In genomic region chr11:100692290-100692689, GRCh38 we compare ENCODE assay signal across 14 cellular contexts. TPM values are rescaled to one million over a fixed set of nuclear protein-coding genes. Genes with fewer than 3 reads are reported as not detected.
A peak's percentile ranks its signal among the peaks of the same experiment; 100 is the strongest.
DNase-seq lines count a peak whose midpoint lies in the region; ATAC-seq, FAIRE-seq and TF ChIP-seq lines count a peak whose summit lies in the region.
"Had no signal": no experiment of that assay in that cellular context is flagged by ENCODE, and none has a peak within 500 bp of the region (broad histone marks: within the 10 kb centered on the region; RNA-seq: fewer than 3 reads in every experiment).

No MANE protein-coding gene starts in this region.

- no peak overlapping the region for H3K4me2 ChIP-seq in K562 (ENCODE audit: insufficient read depth, low read length)

- TF ChIP-seq POLR2A in K562 (conservative IDR thresholded peaks at IDR 0.05) (no peak), suprapubic skin (IDR thresholded peaks at IDR 0.05) (no peak), GM12892 (IDR thresholded peaks at IDR 0.05; ENCODE audit: low read depth, low read length) (no peak)

- TF ChIP-seq CTCF in K562 (IDR thresholded peaks at IDR 0.05 in 2 of 3, conservative IDR thresholded peaks at IDR 0.05 in 1 of 3; ENCODE audit: insufficient read depth in 2 of 3, low read depth in 1 of 3, low read length in 3 of 3) (no peak), suprapubic skin (IDR thresholded peaks at IDR 0.05) (no peak)

- CTCF ChIA-PET in K562 (lab: Yijun Ruan, JAX; ENCODE audit: low intra/inter-chr PET ratio) = no interaction called here

- no peak overlapping the region for H2AFZ ChIP-seq in K562 (ENCODE audit: low read depth, low read length)

- no peak overlapping the region for H3K27ac ChIP-seq in K562 (ENCODE audit: extremely low read depth, low read depth, low read length)
- H3K27ac ChIP-seq in epithelial cell of prostate = peak overlapping the region; percentile 55
- H3K27ac ChIP-seq in suprapubic skin = peak overlapping the region; percentile 65

- no TSS peak for BruUV-seq in K562 (replicated peaks; lab: Mats Ljungman, UMichigan)

- H3K9me3 ChIP-seq in K562 (replicated peaks; ENCODE audit: control insufficient read depth, insufficient read depth, low read depth, low read length) = no peaks in the 10 kb centered on the region
- no peaks in the 10 kb centered on the region for H3K9me3 ChIP-seq in suprapubic skin
- H3K9me3 ChIP-seq: HAP-1 had no signal

- H3K79me2 ChIP-seq in K562 (ENCODE audit: control insufficient read depth, insufficient read depth, low read length) = no peaks in the 10 kb centered on the region; the same call in 2 of the 3 replicates

- TF ChIP-seq RAD21 in K562 (CRISPR knock-in tag; conservative IDR thresholded peaks at IDR 0.05 in 1 of 2, IDR thresholded peaks at IDR 0.05 in 1 of 2) = no peak

- TF ChIP-seq EP300 in K562 (IDR thresholded peaks at IDR 0.05; ENCODE audit: low read length) (no peak), suprapubic skin (IDR thresholded peaks at IDR 0.05) (no peak)

- no peak overlapping the region for H3K9ac ChIP-seq in K562 (ENCODE audit: insufficient read depth in 1 of 2, low read depth in 2 of 2, low read length in 2 of 2)

- no peaks in the 10 kb centered on the region for H3K36me3 ChIP-seq in K562 (ENCODE audit: control insufficient read depth, insufficient read depth, low read length)
- H3K36me3 ChIP-seq in suprapubic skin = no peaks in the 10 kb centered on the region
- H3K36me3 ChIP-seq: HAP-1 had no signal

- DNase-seq in HTR-8/SVneo (ENCODE audit: insufficient read length, low spot score) (no peak), K562 (ENCODE audit: extremely low read depth in 1 of 4, low spot score in 3 of 4) (no peak), epithelial cell of prostate (ENCODE audit: low read depth, low spot score) (no peak), suprapubic skin (ENCODE audit: low spot score in 2 of 2) (no peak), Kasumi-1 (lab: John Stamatoyannopoulos, UW) (no peak), GM12892 (ENCODE audit: insufficient read length) (no peak), mesenteric fat pad (ENCODE audit: low spot score) (no peak)
- DNase-seq: C1 segment of cervical spinal cord; Calu3; CD4-positive, alpha-beta T cell; DMS 273 treated with DMSO at 0.1 percent for 48 hours; GOT3 had no signal

- no peak for ATAC-seq in K562

- no peaks in the 10 kb centered on the region for H3K27me3 ChIP-seq in K562 (ENCODE audit: control insufficient read depth in 2 of 2, insufficient read depth in 2 of 2, low read length in 2 of 2)
- H3K27me3 ChIP-seq in suprapubic skin = no peaks in the 10 kb centered on the region

- no peaks in the 10 kb centered on the region for H3K9me1 ChIP-seq in K562 (ENCODE audit: control insufficient read depth, insufficient read depth, low read length)

- intact Hi-C loops in K562 (cut with micrococcal nuclease) = no loop called here

- no peaks in the 10 kb centered on the region for H4K20me1 ChIP-seq in K562 (replicated peaks; ENCODE audit: control insufficient read depth, insufficient read depth, low read length)

- H3K4me1 ChIP-seq in K562 (replicated peaks in 1 of 2; ENCODE audit: control insufficient read depth in 2 of 2, insufficient read depth in 2 of 2, low read length in 2 of 2) (peaks cover 0 to 3% of the 10 kb centered on the region in 2 experiments; a peak in 1 of 5 replicates), suprapubic skin (peaks cover 40% of the 10 kb centered on the region)

- FAIRE-seq in HTR-8/SVneo (lab: Jason Lieb, UNC) (peak; percentile 62), K562 (lab: Jason Lieb, UNC) (no peak), GM12892 (lab: Jason Lieb, UNC) (no peak)
- FAIRE-seq: A204.1 had no signal

- in situ Hi-C loops in K562 (cut with MboI) = no loop called here

- POLR2A ChIA-PET in K562 (lab: Yijun Ruan, JAX) = interaction anchor here (0.5 to 0.6 kb wide), 3 partner anchors 67 to 1520 kb away, joined by 3 read pairs; no protein-coding TSS in a partner anchor

- no peak overlapping the region for H3K4me3 ChIP-seq in K562
- no peak overlapping the region for H3K4me3 ChIP-seq in suprapubic skin
- H3K4me3 ChIP-seq: HAP-1 had no signal

- WGBS in K562 (ENCODE audit: insufficient coverage, low coverage, missing lambda C conversion rate) = 23% methylated on average over 2 of the region's 2 CpGs
- 30% methylated on average over 2 of the region's 2 CpGs for WGBS in suprapubic skin

TF ChIP-seq in K562, 482 proteins besides CTCF, POLR2A, EP300 and RAD21:
- 0 out of 2 replicates have a peak, but pooled peaks have one; percentile 20 for TF ChIP-seq JUND (IDR thresholded peaks at IDR 0.05; ENCODE audit: borderline replicate concordance, low read depth, low read length)
- no peak for TF ChIP-seq JUND (tag; IDR thresholded peaks at IDR 0.05; ENCODE audit: borderline replicate concordance, low read depth, low read length)
- no peak for TF ChIP-seq KAT2B (IDR thresholded peaks at IDR 0.05; ENCODE audit: low read depth, low read length)
- TF ChIP-seq CEBPG (CRISPR knock-in tag; IDR thresholded peaks at IDR 0.05) = no peak
- TF ChIP-seq CEBPG (tag; conservative IDR thresholded peaks at IDR 0.05 in 1 of 2, IDR thresholded peaks at IDR 0.05 in 1 of 2) = peak in 1 of 2 experiments; percentile 26; a peak in 1 of 4 replicates
- TF ChIP-seq FOSL1 (tag; conservative IDR thresholded peaks at IDR 0.05) = peak; percentile 65

RNA-seq across cellular contexts. Expression of gene ARHGAP42, which starts 5.2 kb away (rescaled TPM):
- 6.6 and 12.8 TPM in 2 replicates for total RNA-seq in K562 (2011; cell fraction: chromatin; rRNA removed; ENCODE audit: low replicate concordance)
- total RNA-seq in K562 (2011; cell fraction: nucleolus; rRNA removed) = 1.2 and 1.6 TPM in 2 replicates
- total RNA-seq in K562 (2011; cell fraction: nucleoplasm; rRNA removed) = 4.5 and 6.3 TPM in 2 replicates
- total RNA-seq in K562 (2014; rRNA removed) = 1.2 and 2.4 TPM in 2 replicates
- 3.8 and 5.2 TPM in 2 replicates for total RNA-seq in K562 (2014; rRNA removed; fragmentation: Illumina TruSeq; extraction: Trizol)
- 3.3 and 3.6 TPM in 2 replicates for total RNA-seq in K562 (2015; rRNA removed; fragmentation: Illumina TruSeq; extraction: Trizol)
- total RNA-seq in K562 (2021) = 2.2 and 2.9 TPM in 2 replicates
- polyA plus RNA-seq in K562 (2011; rRNA removed) = 1.7 and 6.1 TPM in 2 replicates
- 1.1 and 2.1 TPM in 2 replicates for polyA plus RNA-seq in K562 (2011; cell fraction: cytosol; rRNA removed)
- 1.7 and 4.8 TPM in 2 replicates for polyA plus RNA-seq in K562 (2011; cell fraction: nucleus; rRNA removed)
- 1.1 and 1.4 TPM in 2 replicates for polyA plus RNA-seq in K562 (2012)
- polyA plus RNA-seq in K562 (2014; fragmentation: Illumina TruSeq; extraction: Trizol) = 1.9 and 2.6 TPM in 2 replicates
- polyA plus RNA-seq in K562 (2014; fragmentation: Nextera tagmentation; extraction: Ambion mirVana) = 1 to 10 TPM in 1 of 2 experiments, under 1 TPM in 1; 0.95 to 1.2 TPM
- polyA plus RNA-seq in K562 (2014; rRNA removed) = 1.4 and 1.6 TPM in 2 replicates
- polyA minus RNA-seq in K562 (2011; rRNA and poly(A)+ RNA removed) = 4.2 and 13.5 TPM in 2 replicates
- 0.46 and 6.7 TPM in 2 replicates for polyA minus RNA-seq in K562 (2011; cell fraction: cytosol; rRNA and poly(A)+ RNA removed)
- polyA minus RNA-seq in K562 (2011; cell fraction: nucleus; rRNA and poly(A)+ RNA removed) = 3.7 and 5.1 TPM in 2 replicates
- 10 to 100 TPM; 12.4 to 18.4 (median 14.4) TPM for total RNA-seq in suprapubic skin
- 1.3 TPM for polyA plus RNA-seq in GM12892 (2012; ENCODE audit: missing spikeins)
- total RNA-seq in mesenteric fat pad = 20.7 TPM
- total RNA-seq: CD4-positive, alpha-beta T cell had no signal
